ENCODE assay signal across 1 cellular context in genomic region chr12:6763380-6763779, GRCh38.
TF ChIP-seq lines count a peak whose summit lies in the region.

No MANE protein-coding gene starts in this region.

TF ChIP-seq in GM23338, 12 proteins besides CTCF, POLR2A, EP300 and RAD21 (continued from another document):
- TF ChIP-seq, protein P1, sequence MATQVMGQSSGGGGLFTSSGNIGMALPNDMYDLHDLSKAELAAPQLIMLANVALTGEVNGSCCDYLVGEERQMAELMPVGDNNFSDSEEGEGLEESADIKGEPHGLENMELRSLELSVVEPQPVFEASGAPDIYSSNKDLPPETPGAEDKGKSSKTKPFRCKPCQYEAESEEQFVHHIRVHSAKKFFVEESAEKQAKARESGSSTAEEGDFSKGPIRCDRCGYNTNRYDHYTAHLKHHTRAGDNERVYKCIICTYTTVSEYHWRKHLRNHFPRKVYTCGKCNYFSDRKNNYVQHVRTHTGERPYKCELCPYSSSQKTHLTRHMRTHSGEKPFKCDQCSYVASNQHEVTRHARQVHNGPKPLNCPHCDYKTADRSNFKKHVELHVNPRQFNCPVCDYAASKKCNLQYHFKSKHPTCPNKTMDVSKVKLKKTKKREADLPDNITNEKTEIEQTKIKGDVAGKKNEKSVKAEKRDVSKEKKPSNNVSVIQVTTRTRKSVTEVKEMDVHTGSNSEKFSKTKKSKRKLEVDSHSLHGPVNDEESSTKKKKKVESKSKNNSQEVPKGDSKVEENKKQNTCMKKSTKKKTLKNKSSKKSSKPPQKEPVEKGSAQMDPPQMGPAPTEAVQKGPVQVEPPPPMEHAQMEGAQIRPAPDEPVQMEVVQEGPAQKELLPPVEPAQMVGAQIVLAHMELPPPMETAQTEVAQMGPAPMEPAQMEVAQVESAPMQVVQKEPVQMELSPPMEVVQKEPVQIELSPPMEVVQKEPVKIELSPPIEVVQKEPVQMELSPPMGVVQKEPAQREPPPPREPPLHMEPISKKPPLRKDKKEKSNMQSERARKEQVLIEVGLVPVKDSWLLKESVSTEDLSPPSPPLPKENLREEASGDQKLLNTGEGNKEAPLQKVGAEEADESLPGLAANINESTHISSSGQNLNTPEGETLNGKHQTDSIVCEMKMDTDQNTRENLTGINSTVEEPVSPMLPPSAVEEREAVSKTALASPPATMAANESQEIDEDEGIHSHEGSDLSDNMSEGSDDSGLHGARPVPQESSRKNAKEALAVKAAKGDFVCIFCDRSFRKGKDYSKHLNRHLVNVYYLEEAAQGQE (IDR thresholded peaks at IDR 0.05; ENCODE audit: unreplicated experiment): no peak
- TF ChIP-seq ZNF114 (CRISPR knock-in tag; IDR thresholded peaks at IDR 0.05): no peak
